ENCODE assay signal across 1 cellular context in genomic region chr2:238596571-238597551, GRCh38.
TF ChIP-seq lines count a peak whose summit lies in the region.

No MANE protein-coding gene starts in this region.

TF ChIP-seq in GM23338, 12 proteins besides CTCF, POLR2A, EP300 and RAD21:
- TF ChIP-seq, protein P1, sequence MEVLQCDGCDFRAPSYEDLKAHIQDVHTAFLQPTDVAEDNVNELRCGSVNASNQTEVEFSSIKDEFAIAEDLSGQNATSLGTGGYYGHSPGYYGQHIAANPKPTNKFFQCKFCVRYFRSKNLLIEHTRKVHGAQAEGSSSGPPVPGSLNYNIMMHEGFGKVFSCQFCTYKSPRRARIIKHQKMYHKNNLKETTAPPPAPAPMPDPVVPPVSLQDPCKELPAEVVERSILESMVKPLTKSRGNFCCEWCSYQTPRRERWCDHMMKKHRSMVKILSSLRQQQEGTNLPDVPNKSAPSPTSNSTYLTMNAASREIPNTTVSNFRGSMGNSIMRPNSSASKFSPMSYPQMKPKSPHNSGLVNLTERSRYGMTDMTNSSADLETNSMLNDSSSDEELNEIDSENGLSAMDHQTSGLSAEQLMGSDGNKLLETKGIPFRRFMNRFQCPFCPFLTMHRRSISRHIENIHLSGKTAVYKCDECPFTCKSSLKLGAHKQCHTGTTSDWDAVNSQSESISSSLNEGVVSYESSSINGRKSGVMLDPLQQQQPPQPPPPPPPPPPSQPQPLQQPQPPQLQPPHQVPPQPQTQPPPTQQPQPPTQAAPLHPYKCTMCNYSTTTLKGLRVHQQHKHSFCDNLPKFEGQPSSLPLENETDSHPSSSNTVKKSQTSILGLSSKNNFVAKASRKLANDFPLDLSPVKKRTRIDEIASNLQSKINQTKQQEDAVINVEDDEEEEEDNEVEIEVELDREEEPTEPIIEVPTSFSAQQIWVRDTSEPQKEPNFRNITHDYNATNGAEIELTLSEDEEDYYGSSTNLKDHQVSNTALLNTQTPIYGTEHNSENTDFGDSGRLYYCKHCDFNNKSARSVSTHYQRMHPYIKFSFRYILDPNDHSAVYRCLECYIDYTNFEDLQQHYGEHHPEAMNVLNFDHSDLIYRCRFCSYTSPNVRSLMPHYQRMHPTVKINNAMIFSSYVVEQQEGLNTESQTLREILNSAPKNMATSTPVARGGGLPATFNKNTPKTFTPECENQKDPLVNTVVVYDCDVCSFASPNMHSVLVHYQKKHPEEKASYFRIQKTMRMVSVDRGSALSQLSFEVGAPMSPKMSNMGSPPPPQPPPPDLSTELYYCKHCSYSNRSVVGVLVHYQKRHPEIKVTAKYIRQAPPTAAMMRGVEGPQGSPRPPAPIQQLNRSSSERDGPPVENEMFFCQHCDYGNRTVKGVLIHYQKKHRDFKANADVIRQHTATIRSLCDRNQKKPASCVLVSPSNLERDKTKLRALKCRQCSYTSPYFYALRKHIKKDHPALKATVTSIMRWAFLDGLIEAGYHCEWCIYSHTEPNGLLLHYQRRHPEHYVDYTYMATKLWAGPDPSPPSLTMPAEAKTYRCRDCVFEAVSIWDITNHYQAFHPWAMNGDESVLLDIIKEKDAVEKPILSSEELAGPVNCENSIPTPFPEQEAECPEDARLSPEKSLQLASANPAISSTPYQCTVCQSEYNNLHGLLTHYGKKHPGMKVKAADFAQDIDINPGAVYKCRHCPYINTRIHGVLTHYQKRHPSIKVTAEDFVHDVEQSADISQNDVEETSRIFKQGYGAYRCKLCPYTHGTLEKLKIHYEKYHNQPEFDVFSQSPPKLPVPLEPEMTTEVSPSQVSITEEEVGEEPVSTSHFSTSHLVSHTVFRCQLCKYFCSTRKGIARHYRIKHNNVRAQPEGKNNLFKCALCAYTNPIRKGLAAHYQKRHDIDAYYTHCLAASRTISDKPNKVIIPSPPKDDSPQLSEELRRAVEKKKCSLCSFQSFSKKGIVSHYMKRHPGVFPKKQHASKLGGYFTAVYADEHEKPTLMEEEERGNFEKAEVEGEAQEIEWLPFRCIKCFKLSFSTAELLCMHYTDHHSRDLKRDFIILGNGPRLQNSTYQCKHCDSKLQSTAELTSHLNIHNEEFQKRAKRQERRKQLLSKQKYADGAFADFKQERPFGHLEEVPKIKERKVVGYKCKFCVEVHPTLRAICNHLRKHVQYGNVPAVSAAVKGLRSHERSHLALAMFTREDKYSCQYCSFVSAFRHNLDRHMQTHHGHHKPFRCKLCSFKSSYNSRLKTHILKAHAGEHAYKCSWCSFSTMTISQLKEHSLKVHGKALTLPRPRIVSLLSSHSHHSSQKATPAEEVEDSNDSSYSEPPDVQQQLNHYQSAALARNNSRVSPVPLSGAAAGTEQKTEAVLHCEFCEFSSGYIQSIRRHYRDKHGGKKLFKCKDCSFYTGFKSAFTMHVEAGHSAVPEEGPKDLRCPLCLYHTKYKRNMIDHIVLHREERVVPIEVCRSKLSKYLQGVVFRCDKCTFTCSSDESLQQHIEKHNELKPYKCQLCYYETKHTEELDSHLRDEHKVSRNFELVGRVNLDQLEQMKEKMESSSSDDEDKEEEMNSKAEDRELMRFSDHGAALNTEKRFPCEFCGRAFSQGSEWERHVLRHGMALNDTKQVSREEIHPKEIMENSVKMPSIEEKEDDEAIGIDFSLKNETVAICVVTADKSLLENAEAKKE (CRISPR knock-in tag; IDR thresholded peaks at IDR 0.05), result no peak
- no peak for TF ChIP-seq NANOG (IDR thresholded peaks at IDR 0.05; ENCODE audit: borderline replicate concordance)
- TF ChIP-seq CREB1 (CRISPR knock-in tag; IDR thresholded peaks at IDR 0.05; ENCODE audit: low read depth), result no peak
- TF ChIP-seq EZH2phosphoT487 (IDR thresholded peaks at IDR 0.05; ENCODE audit: unreplicated experiment), result no peak
- TF ChIP-seq STAT1 (IDR thresholded peaks at IDR 0.05; ENCODE audit: unreplicated experiment), result no peak
- TF ChIP-seq ZNF114 (CRISPR knock-in tag; IDR thresholded peaks at IDR 0.05), result no peak
- no peak for TF ChIP-seq JUNB (IDR thresholded peaks at IDR 0.05; ENCODE audit: unreplicated experiment)
- no peak for TF ChIP-seq REST (IDR thresholded peaks at IDR 0.05; ENCODE audit: unreplicated experiment)
- no peak for TF ChIP-seq EZH2 (IDR thresholded peaks at IDR 0.05; ENCODE audit: low read depth, unreplicated experiment)
